In genomic region chr11:62340269-62340901, GRCh38 we compare ENCODE assay signal across 1 cellular context.
TF ChIP-seq lines count a peak whose summit lies in the region.

No MANE protein-coding gene starts in this region.

TF ChIP-seq in HepG2, 621 proteins besides CTCF, POLR2A, EP300 and RAD21 (continued from another document):
- TF ChIP-seq ZNF768 (CRISPR knock-in tag; IDR thresholded peaks at IDR 0.05) (no peak), HDAC2 (CRISPR knock-in tag; IDR thresholded peaks at IDR 0.05) (peak; percentile 55), KMT2A (CRISPR knock-in tag; IDR thresholded peaks at IDR 0.05) (no peak), DZIP1 (CRISPR knock-in tag; IDR thresholded peaks at IDR 0.05) (no peak), KDM6A (CRISPR knock-in tag; IDR thresholded peaks at IDR 0.05; ENCODE audit: low read depth) (peak; percentile 51; the same call in 1 of the 2 replicates), NKX3-1 (CRISPR knock-in tag; IDR thresholded peaks at IDR 0.05) (no peak), DPF2 (CRISPR knock-in tag; IDR thresholded peaks at IDR 0.05; ENCODE audit: borderline replicate concordance, low read depth) (peak; percentile 66; the same call in 1 of the 2 replicates), POLR2AphosphoS5 (IDR thresholded peaks at IDR 0.05; ENCODE audit: low read depth, low read length) (no peak)
- TF ChIP-seq, protein P1, sequence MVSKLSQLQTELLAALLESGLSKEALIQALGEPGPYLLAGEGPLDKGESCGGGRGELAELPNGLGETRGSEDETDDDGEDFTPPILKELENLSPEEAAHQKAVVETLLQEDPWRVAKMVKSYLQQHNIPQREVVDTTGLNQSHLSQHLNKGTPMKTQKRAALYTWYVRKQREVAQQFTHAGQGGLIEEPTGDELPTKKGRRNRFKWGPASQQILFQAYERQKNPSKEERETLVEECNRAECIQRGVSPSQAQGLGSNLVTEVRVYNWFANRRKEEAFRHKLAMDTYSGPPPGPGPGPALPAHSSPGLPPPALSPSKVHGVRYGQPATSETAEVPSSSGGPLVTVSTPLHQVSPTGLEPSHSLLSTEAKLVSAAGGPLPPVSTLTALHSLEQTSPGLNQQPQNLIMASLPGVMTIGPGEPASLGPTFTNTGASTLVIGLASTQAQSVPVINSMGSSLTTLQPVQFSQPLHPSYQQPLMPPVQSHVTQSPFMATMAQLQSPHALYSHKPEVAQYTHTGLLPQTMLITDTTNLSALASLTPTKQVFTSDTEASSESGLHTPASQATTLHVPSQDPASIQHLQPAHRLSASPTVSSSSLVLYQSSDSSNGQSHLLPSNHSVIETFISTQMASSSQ (IDR thresholded peaks at IDR 0.05; ENCODE audit: low read depth): peak; percentile 50; the same call in 1 of the 2 replicates
- TF ChIP-seq, protein P1 (CRISPR knock-in tag; IDR thresholded peaks at IDR 0.05; ENCODE audit: borderline replicate concordance): no peak
